ENCODE assay signal across 12 cellular contexts in genomic region chr13:49683489-49683888, GRCh38. TPM values are rescaled to one million over a fixed set of nuclear protein-coding genes. Genes with fewer than 3 reads are reported as not detected.
DNase-seq lines count a peak whose midpoint lies in the region; ATAC-seq lines count a peak whose summit lies in the region.
"Had no signal": no experiment of that assay in that cellular context is flagged by ENCODE, and none has a peak within 500 bp of the region (broad histone marks: within the 10 kb centered on the region; RNA-seq: fewer than 3 reads in every experiment).

No MANE protein-coding gene starts in this region.

- peak; percentile 51 for DNase-seq in activated naive CD4-positive, alpha-beta T cell treated with anti-CD3 and anti-CD28 coated beads for 36 hours
- DNase-seq in activated naive CD4-positive, alpha-beta T cell (lab: John Stamatoyannopoulos, UW) = no peak
- DNase-seq in stimulated activated effector memory CD8-positive, alpha-beta T cell treated with anti-CD3 and anti-CD28 coated beads, Interleukin-12 subunit alpha, Interleukin-12 subunit beta, amount 100 ng/mL, for 72 hours (ENCODE audit: low spot score in 2 of 2) = no peak
- DNase-seq in NCI-H2107 treated with DMSO at 0.1 percent for 48 hours (lab: John Stamatoyannopoulos, UW; ENCODE audit: unreplicated experiment) = no peak
- no peak for DNase-seq in RKO (ENCODE audit: low spot score)
- DNase-seq: hippocampal formation, NCI-H1105 treated with DMSO at 0.1 percent for 48 hours, OCI-M1 had no signal

- H3K4me3 Mint-ChIP-seq in activated naive CD4-positive, alpha-beta T cell treated with anti-CD3 and anti-CD28 coated beads for 36 hours = no peak overlapping the region
- H3K4me3 Mint-ChIP-seq in stimulated activated effector memory CD8-positive, alpha-beta T cell treated with anti-CD3 and anti-CD28 coated beads, Interleukin-12 subunit alpha, Interleukin-12 subunit beta, amount 100 ng/mL, for 72 hours = peak overlapping the region; percentile 45

- H3K27me3 Mint-ChIP-seq in activated naive CD4-positive, alpha-beta T cell treated with anti-CD3 and anti-CD28 coated beads for 36 hours (ENCODE audit: low read depth) = no peaks in the 10 kb centered on the region

- intact Hi-C loops in activated naive CD4-positive, alpha-beta T cell treated with anti-CD3 and anti-CD28 coated beads for 36 hours (cut with micrococcal nuclease) = loop anchor here (1.0 kb wide), 1 partner anchor 8 kb away; the partner anchor contains the start of gene EBPL

- H3K9me3 Mint-ChIP-seq in activated naive CD4-positive, alpha-beta T cell treated with anti-CD3 and anti-CD28 coated beads for 36 hours = no peaks in the 10 kb centered on the region
- H3K9me3 Mint-ChIP-seq in stimulated activated effector memory CD8-positive, alpha-beta T cell treated with anti-CD3 and anti-CD28 coated beads, Interleukin-12 subunit alpha, Interleukin-12 subunit beta, amount 100 ng/mL, for 72 hours = no peaks in the 10 kb centered on the region

- ATAC-seq in GM19351 (IDR thresholded peaks at IDR 0.05; ENCODE audit: unreplicated experiment) (peak; percentile 82), HG03066 (IDR thresholded peaks at IDR 0.05; ENCODE audit: low read depth, unreplicated experiment) (peak; percentile 56), GM19455 (IDR thresholded peaks at IDR 0.05; ENCODE audit: unreplicated experiment) (no peak)
- ATAC-seq in stimulated activated effector memory CD8-positive, alpha-beta T cell treated with anti-CD3 and anti-CD28 coated beads, Interleukin-12 subunit alpha, Interleukin-12 subunit beta, amount 100 ng/mL, for 72 hours = peak; percentile 98

- no peak overlapping the region for H3K27ac Mint-ChIP-seq in activated naive CD4-positive, alpha-beta T cell treated with anti-CD3 and anti-CD28 coated beads for 36 hours
- H3K27ac Mint-ChIP-seq in stimulated activated effector memory CD8-positive, alpha-beta T cell treated with anti-CD3 and anti-CD28 coated beads, Interleukin-12 subunit alpha, Interleukin-12 subunit beta, amount 100 ng/mL, for 72 hours = no peak overlapping the region

- H3K4me1 Mint-ChIP-seq in activated naive CD4-positive, alpha-beta T cell treated with anti-CD3 and anti-CD28 coated beads for 36 hours (ENCODE audit: low read depth) = peaks cover 34% of the 10 kb centered on the region
- peaks cover 22% of the 10 kb centered on the region for H3K4me1 Mint-ChIP-seq in stimulated activated effector memory CD8-positive, alpha-beta T cell treated with anti-CD3 and anti-CD28 coated beads, Interleukin-12 subunit alpha, Interleukin-12 subunit beta, amount 100 ng/mL, for 72 hours

- CTCF ChIA-PET in activated naive CD4-positive, alpha-beta T cell treated with anti-CD3 and anti-CD28 coated beads for 36 hours (lab: Charles Lee) = no interaction called here

- peaks cover 26% of the 10 kb centered on the region for H3K36me3 Mint-ChIP-seq in activated naive CD4-positive, alpha-beta T cell treated with anti-CD3 and anti-CD28 coated beads for 36 hours (ENCODE audit: low read depth)
- peaks cover 17% of the 10 kb centered on the region for H3K36me3 Mint-ChIP-seq in stimulated activated effector memory CD8-positive, alpha-beta T cell treated with anti-CD3 and anti-CD28 coated beads, Interleukin-12 subunit alpha, Interleukin-12 subunit beta, amount 100 ng/mL, for 72 hours

RNA-seq across cellular contexts. Expression of gene EBPL, which starts 7.8 kb away (rescaled TPM):
- 10 to 100 TPM; 46.8 to 49.3 TPM for total RNA-seq in activated naive CD4-positive, alpha-beta T cell treated with anti-CD3 and anti-CD28 coated beads for 36 hours

RNA-seq across cellular contexts. Expression of gene ARL11, which starts 55.2 kb away (rescaled TPM):
- total RNA-seq in activated naive CD4-positive, alpha-beta T cell treated with anti-CD3 and anti-CD28 coated beads for 36 hours = under 1 TPM; 0.62 to 0.72 TPM
- total RNA-seq: NCI-H460 had no signal
